Comparison of ENCODE assay signal across 7 cellular contexts in genomic region chr12:47779301-47779942, GRCh38. TPM values are rescaled to one million over a fixed set of nuclear protein-coding genes. Genes with fewer than 3 reads are reported as not detected.
DNase-seq lines count a peak whose midpoint lies in the region; ATAC-seq, FAIRE-seq and TF ChIP-seq lines count a peak whose summit lies in the region.

No MANE protein-coding gene starts in this region.

- H3K9me3 Mint-ChIP-seq in T-helper 2 cell treated with Interferon-gamma antibody and Interleukin-4, amounts not matched to agents 5 μg/mL and 100 μg/mL, for 36 hours: no peaks in the 10 kb centered on the region

- peak; percentile 86 for DNase-seq in GM12891 (ENCODE audit: insufficient read length, low spot score)
- peak; percentile 21 for DNase-seq in NCI-H1417 treated with DMSO at 0.1 percent for 48 hours (lab: John Stamatoyannopoulos, UW)
- peak; percentile 83 for DNase-seq in T-helper 2 cell treated with Interferon-gamma antibody and Interleukin-4, amounts not matched to agents 5 μg/mL and 100 μg/mL, for 36 hours (ENCODE audit: low spot score)
- DNase-seq in anterior cingulate cortex (lab: John Stamatoyannopoulos, UW): peak; percentile 16 to 95 (median 82)
- peak; percentile 91 for DNase-seq in hepatocyte (ENCODE audit: low spot score)
- peak; percentile 69 to 81 for DNase-seq in gastrocnemius medialis

- H2AFZ ChIP-seq in hepatocyte: no peak overlapping the region

- H3K27me3 Mint-ChIP-seq in T-helper 2 cell treated with Interferon-gamma antibody and Interleukin-4, amounts not matched to agents 5 μg/mL and 100 μg/mL, for 36 hours (ENCODE audit: low read depth): no peaks in the 10 kb centered on the region

- H3K4me1 ChIP-seq in hepatocyte (ENCODE audit: insufficient read depth) (no peaks in the 10 kb centered on the region), gastrocnemius medialis (peaks cover 47 to 55% of the 10 kb centered on the region in 2 donors)

- no peaks in the 10 kb centered on the region for H3K9me3 ChIP-seq in hepatocyte (ENCODE audit: low read depth)
- no peaks in the 10 kb centered on the region for H3K9me3 ChIP-seq in gastrocnemius medialis

- no peak overlapping the region for H3K27ac ChIP-seq in hepatocyte
- H3K27ac ChIP-seq in gastrocnemius medialis: no peak overlapping the region

- H3K36me3 Mint-ChIP-seq in T-helper 2 cell treated with Interferon-gamma antibody and Interleukin-4, amounts not matched to agents 5 μg/mL and 100 μg/mL, for 36 hours (ENCODE audit: low read depth): peaks cover 11% of the 10 kb centered on the region

- H4K20me1 ChIP-seq in hepatocyte (ENCODE audit: insufficient read depth, poor library complexity, severe bottlenecking): no peaks in the 10 kb centered on the region

- in situ Hi-C loops in gastrocnemius medialis (cut with MboI; ENCODE audit: low sequenced_read_pairs in 4 of 4): loop anchor here (5.0 to 10.0 kb wide), 4 partner anchors 37 to 67 kb away; no protein-coding TSS in a partner anchor

- peak; percentile 88 for FAIRE-seq in GM12891 (lab: Jason Lieb, UNC)

- H3K27me3 ChIP-seq in hepatocyte: no peaks in the 10 kb centered on the region
- H3K27me3 ChIP-seq in gastrocnemius medialis: no peaks in the 10 kb centered on the region

- H3K4me3 Mint-ChIP-seq in T-helper 2 cell treated with Interferon-gamma antibody and Interleukin-4, amounts not matched to agents 5 μg/mL and 100 μg/mL, for 36 hours: no peak overlapping the region

- no peaks in the 10 kb centered on the region for H3K9me2 ChIP-seq in hepatocyte (replicated peaks; ENCODE audit: insufficient read depth)

- no peak overlapping the region for H3K4me2 ChIP-seq in hepatocyte

- peak; percentile 82 for ATAC-seq in HG02642 (IDR thresholded peaks at IDR 0.05; ENCODE audit: poor library complexity, unreplicated experiment)
- ATAC-seq in gastrocnemius medialis: peak; percentile 74 to 83

- 18% methylated on average over 19 of the region's 19 CpGs for WGBS in hepatocyte (ENCODE audit: low lambda C conversion rate, missing lambda C conversion rate)

- H3K27ac Mint-ChIP-seq in T-helper 2 cell treated with Interferon-gamma antibody and Interleukin-4, amounts not matched to agents 5 μg/mL and 100 μg/mL, for 36 hours: no peak overlapping the region

- intact Hi-C loops in gastrocnemius medialis (cut with DNase I; ENCODE audit: low total_unique reads): loop anchor here (1.0 to 5.0 kb wide), 3 partner anchors 37 to 127 kb away; no protein-coding TSS in a partner anchor

- TF ChIP-seq CTCF in hepatocyte (IDR thresholded peaks at IDR 0.05; ENCODE audit: poor library complexity) (peak; percentile 94), gastrocnemius medialis (IDR thresholded peaks at IDR 0.05 in 4 of 5, conservative IDR thresholded peaks at IDR 0.05 in 1 of 5) (peak; percentile 89 to 95 (median 93))

- H3K36me3 ChIP-seq in hepatocyte (replicated peaks; ENCODE audit: insufficient read depth, low read depth) (no peaks in the 10 kb centered on the region), gastrocnemius medialis (peaks cover 0 to 27% of the 10 kb centered on the region in 2 donors)

- H3K79me2 ChIP-seq in hepatocyte: peaks cover under 1% of the 10 kb centered on the region

- peaks cover 27% of the 10 kb centered on the region for H3K4me1 Mint-ChIP-seq in T-helper 2 cell treated with Interferon-gamma antibody and Interleukin-4, amounts not matched to agents 5 μg/mL and 100 μg/mL, for 36 hours (ENCODE audit: low read depth)

- TF ChIP-seq POLR2A in GM12891 (IDR thresholded peaks at IDR 0.05; ENCODE audit: low read depth, low read length): no peak
- no peak for TF ChIP-seq POLR2A in gastrocnemius medialis (IDR thresholded peaks at IDR 0.05)

- H3K4me3 ChIP-seq in hepatocyte (no peak overlapping the region), gastrocnemius medialis (no peak overlapping the region)

TF ChIP-seq in GM12891, 5 proteins besides CTCF, POLR2A, EP300 and RAD21:
- TF ChIP-seq POLR2AphosphoS5 (IDR thresholded peaks at IDR 0.05; ENCODE audit: low read depth, low read length): no peak
- peak; percentile 54; the same call in 1 of the 2 replicates for TF ChIP-seq POU2F2 (IDR thresholded peaks at IDR 0.05; ENCODE audit: low read depth, low read length)
- 0 out of 2 replicates have a peak, but pooled peaks have one; percentile 12 for TF ChIP-seq TAF1 (IDR thresholded peaks at IDR 0.05; ENCODE audit: low read depth, low read length)
- no peak for TF ChIP-seq SPI1 (IDR thresholded peaks at IDR 0.05; ENCODE audit: low read depth, low read length)
- no peak for TF ChIP-seq PAX5 (IDR thresholded peaks at IDR 0.05; ENCODE audit: insufficient read depth, low read length, severe bottlenecking)

RNA-seq across cellular contexts. Expression of gene SLC48A1, which starts 6.4 kb away (rescaled TPM):
- polyA plus RNA-seq in GM12891 (2012; ENCODE audit: low read depth, missing spikeins): 1.0 TPM
- total RNA-seq in hepatocyte (11.2 and 13.0 TPM in 2 replicates), gastrocnemius medialis (10 to 100 TPM; 28.3 to 62.6 (median 45.6) TPM)
- 20.2 and 22.6 TPM in 2 replicates for polyA plus RNA-seq in hepatocyte

RNA-seq across cellular contexts. Expression of gene RAPGEF3, which starts 20.7 kb away (rescaled TPM):
- polyA plus RNA-seq in GM12891 (2012; ENCODE audit: low read depth, missing spikeins): 0.47 TPM
- 1.0 and 2.6 TPM in 2 replicates for total RNA-seq in hepatocyte
- polyA plus RNA-seq in hepatocyte: 1.6 and 2.1 TPM in 2 replicates
- total RNA-seq in gastrocnemius medialis: 10 to 100 TPM; 17.0 to 27.0 (median 22.3) TPM

RNA-seq across cellular contexts. Expression of gene HDAC7, which starts 40.3 kb away (rescaled TPM):
- 25.5 TPM for polyA plus RNA-seq in GM12891 (2012; ENCODE audit: low read depth, missing spikeins)
- total RNA-seq in hepatocyte (17.9 and 19.0 TPM in 2 replicates), gastrocnemius medialis (10 to 100 TPM; 12.2 to 27.1 (median 17.0) TPM)
- polyA plus RNA-seq in hepatocyte: 41.2 and 45.5 TPM in 2 replicates

RNA-seq across cellular contexts. Expression of gene ENDOU, which starts 54.1 kb away (rescaled TPM):
- polyA plus RNA-seq in GM12891 (2012; ENCODE audit: low read depth, missing spikeins): 0.12 TPM
- 0.30 and 1.8 TPM in 2 replicates for total RNA-seq in hepatocyte
- polyA plus RNA-seq in hepatocyte: 1.0 TPM in 1 of 2 replicates, not detected in the other
- under 1 TPM in 1 of 4 donors, not detected in 3; 0.16 TPM for total RNA-seq in gastrocnemius medialis

Comparison
In these comparisons a context has a peak if more than half of its experiments do, and no peak if none do; other contexts are left out.
1. DNase-seq: peak in every context shown above with its lines; median percentile 91 in hepatocyte; 86 in GM12891; 83 in T-helper 2 cell treated with Interferon-gamma antibody and Interleukin-4, amounts not matched to agents 5 μg/mL and 100 μg/mL, for 36 hours; 82 in anterior cingulate cortex; 75 in gastrocnemius medialis; 21 in NCI-H1417 treated with DMSO at 0.1 percent for 48 hours.